1 cellular context compared by ENCODE assay signal in genomic region chr17:15642505-15643251, GRCh38. TPM values are rescaled to one million over a fixed set of nuclear protein-coding genes. Genes with fewer than 3 reads are reported as not detected.
"Had no signal": no experiment of that assay in that cellular context is flagged by ENCODE, and none has a peak within 500 bp of the region (broad histone marks: within the 10 kb centered on the region; RNA-seq: fewer than 3 reads in every experiment).

No MANE protein-coding gene starts in this region.

RNA-seq across cellular contexts. Expression of gene FBXW10B, which starts 23.2 kb away (rescaled TPM):
- polyA plus RNA-seq: naive thymus-derived CD4-positive, alpha-beta T cell had no signal
